ENCODE assay signal across 9 cellular contexts in the genomic region with DNA sequence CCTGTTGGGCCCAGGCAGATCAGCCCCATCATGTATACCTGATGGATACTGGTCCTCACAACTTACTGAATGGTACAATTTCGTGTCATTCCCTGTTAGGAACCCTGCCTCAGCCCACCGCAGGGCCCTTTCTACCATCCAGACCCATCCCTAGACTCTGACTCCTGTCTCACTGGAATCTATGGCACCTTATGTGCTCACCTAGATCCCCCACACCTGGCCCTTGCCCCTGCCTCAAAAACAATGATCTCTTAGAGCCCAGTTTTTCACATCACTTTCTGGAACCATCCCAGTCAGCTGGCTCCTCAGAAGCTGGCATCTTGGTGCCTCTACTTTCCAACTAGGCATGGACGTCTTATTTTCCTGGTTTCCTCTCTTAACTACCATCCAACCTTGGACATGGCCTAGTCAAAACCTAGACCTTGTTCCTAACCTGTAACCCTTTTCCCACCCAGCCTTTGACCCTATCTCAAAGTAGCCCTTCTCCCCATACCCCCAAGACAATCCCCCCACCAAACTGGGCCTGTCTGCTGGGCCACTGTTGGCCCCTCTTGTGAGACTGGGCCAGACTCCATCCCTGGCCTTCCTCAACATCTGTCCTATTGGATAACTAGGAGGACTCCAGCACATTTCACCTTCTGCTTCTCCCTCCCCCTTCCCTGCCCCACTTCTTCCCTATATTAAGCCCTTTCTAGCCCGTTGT. TPM values are rescaled to one million over a fixed set of nuclear protein-coding genes. Genes with fewer than 3 reads are reported as not detected.
DNase-seq lines count a peak whose midpoint lies in the region; ATAC-seq and TF ChIP-seq lines count a peak whose summit lies in the region.
"Had no signal": no experiment of that assay in that cellular context is flagged by ENCODE, and none has a peak within 500 bp of the region (broad histone marks: within the 10 kb centered on the region; RNA-seq: fewer than 3 reads in every experiment).

No MANE protein-coding gene starts in this region.

- H3K27me3 ChIP-seq in HAP-1 (ENCODE audit: low read depth) (no peaks in the 10 kb centered on the region), iPS-20b (ENCODE audit: insufficient read depth, low read length) (no peaks in the 10 kb centered on the region)

- H3K27ac ChIP-seq in VCaP (peak overlapping the region; percentile 88), iPS-20b (ENCODE audit: low read length) (no peak overlapping the region), temporal lobe (ENCODE audit: low read depth, low read length) (peak overlapping the region; percentile 69)

- H3K4me1 ChIP-seq in HAP-1 (peaks cover 25% of the 10 kb centered on the region), iPS-20b (ENCODE audit: insufficient read depth, low read length) (peaks cover 12% of the 10 kb centered on the region; the same call in 1 of the 2 replicates)

- DNase-seq in HAP-1 (ENCODE audit: low spot score in 2 of 2) (no peak), activated T-cell treated with anti-CD3 and anti-CD28 coated beads for 4 hours (no peak)
- DNase-seq in activated CD4-positive, alpha-beta T cell treated with anti-CD3 and anti-CD28 coated beads for 1 hour, result no peak
- DNase-seq: NCI-H1105 had no signal

- H3K4me3 ChIP-seq in HAP-1 (peak overlapping the region; percentile 96), iPS-20b (ENCODE audit: low read length) (peak overlapping the region; percentile 97)

- no peaks in the 10 kb centered on the region for H3K9me3 ChIP-seq in HAP-1
- no peaks in the 10 kb centered on the region for H3K9me3 ChIP-seq in iPS-20b (ENCODE audit: insufficient read depth, low read depth, low read length)

- no peak for TF ChIP-seq CTCF in VCaP (conservative IDR thresholded peaks at IDR 0.05)

- ATAC-seq in GM21367 (IDR thresholded peaks at IDR 0.05; ENCODE audit: unreplicated experiment) (no peak), HG03280 (IDR thresholded peaks at IDR 0.05; ENCODE audit: unreplicated experiment) (no peak)

- in situ Hi-C loops in HAP-1 (cut with MboI; ENCODE audit: low sequenced_read_pairs), result no loop called here

- H3K36me3 ChIP-seq in HAP-1 (replicated peaks) (peaks cover 14% of the 10 kb centered on the region), iPS-20b (ENCODE audit: insufficient read depth, low read depth, low read length) (peaks cover 25% of the 10 kb centered on the region)

- H3K9ac ChIP-seq in iPS-20b (ENCODE audit: low read depth, low read length), result peak overlapping the region; percentile 97

RNA-seq across cellular contexts. Expression of gene HM13, which starts 1.0 kb away (rescaled TPM):
- 25.8 TPM for total RNA-seq in temporal lobe

RNA-seq across cellular contexts. Expression of gene REM1, which starts 40.1 kb away (rescaled TPM):
- not detected for total RNA-seq in temporal lobe

RNA-seq across cellular contexts. Expression of gene DEFB124, which starts 40.3 kb away (rescaled TPM):
- total RNA-seq in temporal lobe, result not detected
